Comparison of ENCODE assay signal across 11 cellular contexts in the genomic region with DNA sequence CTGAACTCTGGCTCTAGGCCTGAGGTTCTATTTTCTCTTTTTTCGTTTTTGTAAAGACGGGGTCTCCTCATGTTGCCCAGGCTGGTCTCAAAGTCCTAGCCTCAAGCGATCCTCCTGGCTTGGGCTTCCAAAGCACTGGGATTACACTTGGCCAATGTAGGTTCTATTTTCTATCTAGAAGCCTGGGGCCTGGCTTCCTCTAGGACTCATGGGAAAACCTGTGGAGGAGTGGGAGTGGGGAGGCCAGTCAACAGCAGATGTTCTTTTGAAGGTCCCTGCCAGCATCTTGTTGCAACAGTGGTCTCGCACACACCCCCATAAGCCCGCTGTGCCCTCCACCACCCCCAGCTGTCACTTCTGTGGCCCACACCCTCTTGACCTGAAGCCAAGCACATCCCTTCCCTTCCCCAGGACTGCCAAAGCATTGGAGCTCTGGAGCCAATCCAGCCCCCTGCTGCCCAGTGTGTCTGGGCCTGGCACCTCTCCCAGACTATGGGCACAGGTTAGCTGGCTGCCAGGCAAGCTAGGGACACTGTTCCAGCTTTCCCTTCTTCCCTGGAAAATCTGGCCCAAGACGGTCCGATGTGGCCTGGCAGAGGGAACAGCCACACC. TPM values are rescaled to one million over a fixed set of nuclear protein-coding genes. Genes with fewer than 3 reads are reported as not detected.
DNase-seq lines count a peak whose midpoint lies in the region; ATAC-seq and TF ChIP-seq lines count a peak whose summit lies in the region.
"Had no signal": no experiment of that assay in that cellular context is flagged by ENCODE, and none has a peak within 500 bp of the region (broad histone marks: within the 10 kb centered on the region; RNA-seq: fewer than 3 reads in every experiment).

No MANE protein-coding gene starts in this region.

- H3K36me3 Mint-ChIP-seq in MCF 10A (ENCODE audit: insufficient read depth, unreplicated experiment) (peaks cover 6% of the 10 kb centered on the region), type B pancreatic cell (no peaks in the 10 kb centered on the region)
- peaks cover 6% of the 10 kb centered on the region for H3K36me3 Mint-ChIP-seq in activated T-helper 17 cell treated with anti-CD3 and anti-CD28 coated beads, Interleukin-2, amount 50 U/mL, for 72 hours (ENCODE audit: low read depth)

- BruUV-seq in MCF 10A (replicated peaks; lab: Mats Ljungman, UMichigan), result no TSS peak
- BruUV-seq in mammary epithelial cell (replicated peaks; lab: Mats Ljungman, UMichigan), result no TSS peak
- no TSS peak for BruUV-seq in A673 (replicated peaks; lab: Mats Ljungman, UMichigan)

- in situ Hi-C loops in mammary epithelial cell (cut with MboI; ENCODE audit: low sequenced_read_pairs in 2 of 2), result no loop called here

- CTCF ChIA-PET in MCF 10A (lab: Yijun Ruan, JAX) (interaction anchor here (0.6 to 2.1 kb wide), 7 partner anchors 17 to 679 kb away, joined by 3 to 10 read pairs (median 4); partner anchors contain the start of genes ABHD11 and VPS37D), mammary epithelial cell (lab: Charles Lee; ENCODE audit: low non-redundant PET) (no interaction called here), A673 (lab: Charles Lee) (no interaction called here)

- H3K27ac Mint-ChIP-seq in MCF 10A (ENCODE audit: low read depth, unreplicated experiment), result no peak overlapping the region
- H3K27ac Mint-ChIP-seq in activated T-helper 17 cell treated with anti-CD3 and anti-CD28 coated beads, Interleukin-2, amount 50 U/mL, for 72 hours, result no peak overlapping the region
- no peak overlapping the region for H3K27ac Mint-ChIP-seq in type B pancreatic cell

- H3K4me1 ChIP-seq in mammary epithelial cell (ENCODE audit: insufficient read depth, low read length) (peaks cover 33% of the 10 kb centered on the region), A673 (ENCODE audit: insufficient read depth, low read length, poor library complexity, severe bottlenecking) (peaks cover 27% of the 10 kb centered on the region)

- H3K27me3 Mint-ChIP-seq in MCF 10A (ENCODE audit: insufficient read depth, unreplicated experiment), result no peaks in the 10 kb centered on the region
- H3K27me3 Mint-ChIP-seq in activated T-helper 17 cell treated with anti-CD3 and anti-CD28 coated beads, Interleukin-2, amount 50 U/mL, for 72 hours, result peaks cover 3% of the 10 kb centered on the region
- peaks cover 5% of the 10 kb centered on the region for H3K27me3 Mint-ChIP-seq in type B pancreatic cell

- intact Hi-C loops in MCF 10A (cut with micrococcal nuclease) (no loop called here), mammary epithelial cell (cut with micrococcal nuclease) (no loop called here), A673 (cut with micrococcal nuclease; ENCODE audit: unreplicated experiment) (no loop called here)

- H3K4me1 Mint-ChIP-seq in MCF 10A (ENCODE audit: insufficient read depth, unreplicated experiment) (peaks cover 31% of the 10 kb centered on the region), type B pancreatic cell (ENCODE audit: unreplicated experiment) (peaks cover 8% of the 10 kb centered on the region)
- peaks cover 13% of the 10 kb centered on the region for H3K4me1 Mint-ChIP-seq in activated T-helper 17 cell treated with anti-CD3 and anti-CD28 coated beads, Interleukin-2, amount 50 U/mL, for 72 hours

- POLR2A ChIA-PET in MCF 10A (lab: Yijun Ruan, JAX) (interaction anchor here (0.7 kb wide), 1 partner anchor 200 kb away, joined by 5 read pairs; the partner anchor contains the start of gene BAZ1B), A673 (lab: Charles Lee; ENCODE audit: low non-redundant PET) (no interaction called here)

- H3K9ac ChIP-seq in mammary epithelial cell (ENCODE audit: insufficient read depth, low read length), result no peak overlapping the region

- no peak overlapping the region for H2AFZ ChIP-seq in mammary epithelial cell (ENCODE audit: low read depth, low read length)
- H2AFZ ChIP-seq: PC-9 had no signal

- H3K4me3 Mint-ChIP-seq in MCF 10A (ENCODE audit: unreplicated experiment) (peak overlapping the region; percentile 57), type B pancreatic cell (peak overlapping the region; percentile 82)
- peak overlapping the region; percentile 22 for H3K4me3 Mint-ChIP-seq in activated T-helper 17 cell treated with anti-CD3 and anti-CD28 coated beads, Interleukin-2, amount 50 U/mL, for 72 hours

- no peak for ATAC-seq in activated T-helper 17 cell treated with anti-CD3 and anti-CD28 coated beads, Interleukin-2, amount 50 U/mL, for 72 hours (replicated peaks)
- no peak for ATAC-seq in GM18861 (IDR thresholded peaks at IDR 0.05; ENCODE audit: unreplicated experiment)

- TF ChIP-seq CTCF in MCF 10A (IDR thresholded peaks at IDR 0.05; ENCODE audit: unreplicated experiment), result no peak
- no peak for TF ChIP-seq CTCF in mammary epithelial cell (conservative IDR thresholded peaks at IDR 0.05 in 1 of 2, IDR thresholded peaks at IDR 0.05 in 1 of 2; ENCODE audit: extremely low read depth in 1 of 2, insufficient read depth in 1 of 2, low read depth in 1 of 2, low read length in 2 of 2)
- TF ChIP-seq CTCF in type B pancreatic cell (conservative IDR thresholded peaks at IDR 0.05), result no peak
- TF ChIP-seq CTCF in A673 (conservative IDR thresholded peaks at IDR 0.05; ENCODE audit: low read depth, low read length), result no peak

- H3K4me2 ChIP-seq in mammary epithelial cell (ENCODE audit: insufficient read depth, low read depth, low read length), result no peak overlapping the region
- H3K4me2 ChIP-seq: PC-9 had no signal

- H3K9me3 Mint-ChIP-seq in MCF 10A (ENCODE audit: unreplicated experiment), result no peaks in the 10 kb centered on the region
- H3K9me3 Mint-ChIP-seq in activated T-helper 17 cell treated with anti-CD3 and anti-CD28 coated beads, Interleukin-2, amount 50 U/mL, for 72 hours, result no peaks in the 10 kb centered on the region
- no peaks in the 10 kb centered on the region for H3K9me3 Mint-ChIP-seq in type B pancreatic cell

- dilution Hi-C loops in mammary epithelial cell (cut with HindIII; ENCODE audit: low sequenced_read_pairs), result no loop called here

- 16% methylated on average over 5 of the region's 7 CpGs for WGBS in mammary epithelial cell (ENCODE audit: low coverage, missing lambda C conversion rate)

- H3K27ac ChIP-seq in mammary epithelial cell (ENCODE audit: insufficient read depth, low read depth, low read length) (no peak overlapping the region), A673 (ENCODE audit: low read depth, low read length, poor library complexity, severe bottlenecking) (no peak overlapping the region)
- H3K27ac ChIP-seq: HL-60, PC-9 had no signal

- H3K36me3 ChIP-seq in mammary epithelial cell (ENCODE audit: insufficient read depth, low read length), result no peaks in the 10 kb centered on the region
- no peaks in the 10 kb centered on the region for H3K36me3 ChIP-seq in A673 (ENCODE audit: insufficient read depth, low read length, poor library complexity, severe bottlenecking)

- H4K20me1 ChIP-seq in mammary epithelial cell (ENCODE audit: insufficient read depth, low read length), result no peaks in the 10 kb centered on the region

- H3K27me3 ChIP-seq in mammary epithelial cell (ENCODE audit: insufficient read depth, low read length), result no peaks in the 10 kb centered on the region
- H3K27me3 ChIP-seq in A673 (replicated peaks; ENCODE audit: insufficient read depth, low read depth, low read length, poor library complexity), result no peaks in the 10 kb centered on the region

- H3K4me3 ChIP-seq in mammary epithelial cell (replicated peaks in 1 of 3; ENCODE audit: insufficient read depth in 1 of 3, low read depth in 2 of 3, low read length in 3 of 3), result no peak overlapping the region
- no peak overlapping the region for H3K4me3 ChIP-seq in A673 (ENCODE audit: low read depth, low read length, poor library complexity, severe bottlenecking)
- H3K4me3 ChIP-seq: PC-9 had no signal

- DNase-seq in MCF 10A (ENCODE audit: unreplicated experiment) (peak; percentile 94), mammary epithelial cell (no peak), medulla oblongata (ENCODE audit: extremely low spot score) (peak; percentile 83), type B pancreatic cell (ENCODE audit: extremely low spot score, unreplicated experiment) (no peak), SIG-M5 (lab: John Stamatoyannopoulos, UW) (no peak), A673 (ENCODE audit: low spot score) (no peak)
- DNase-seq: activated CD8-positive, alpha-beta memory T cell treated with anti-CD3 and anti-CD28 coated beads, Interleukin-2, amount 50 U/mL, for 48 hours had no signal

- H3K79me2 ChIP-seq in mammary epithelial cell (ENCODE audit: insufficient read depth, low read length), result peaks cover 31% of the 10 kb centered on the region

- H3K9me3 ChIP-seq in mammary epithelial cell (replicated peaks; ENCODE audit: insufficient read depth, low read length) (no peaks in the 10 kb centered on the region), A673 (ENCODE audit: low read depth, low read length, poor library complexity, severe bottlenecking) (no peaks in the 10 kb centered on the region)

RNA-seq across cellular contexts. Expression of gene STX1A, which starts 1.9 kb away (rescaled TPM):
- 21.9 and 24.2 TPM in 2 replicates for total RNA-seq in MCF 10A (2022)
- total RNA-seq in mammary epithelial cell, result 10 to 100 TPM in 1 of 2 donors, 1 to 10 TPM in 1; 6.8 to 39.7 TPM
- polyA plus RNA-seq in mammary epithelial cell, result 30.5 TPM
- polyA minus RNA-seq in mammary epithelial cell, result 30.8 TPM
- total RNA-seq in activated T-helper 17 cell treated with anti-CD3 and anti-CD28 coated beads, Interleukin-2, amount 50 U/mL, for 72 hours, result 10 to 100 TPM; 16.8 to 40.9 TPM
- total RNA-seq in type B pancreatic cell (ENCODE audit: low replicate concordance), result 27.3 and 35.1 TPM in 2 replicates
- total RNA-seq in A673 (2021), result 37.8 and 47.1 TPM in 2 replicates

RNA-seq across cellular contexts. Expression of gene ABHD11, which starts 17.3 kb away (rescaled TPM):
- total RNA-seq in MCF 10A (2022) (15.3 and 18.9 TPM in 2 replicates), mammary epithelial cell (10 to 100 TPM in 1 of 2 donors, 1 to 10 TPM in 1; 6.7 to 23.6 TPM), type B pancreatic cell (ENCODE audit: low replicate concordance) (43.9 and 104 TPM in 2 replicates), A673 (2021) (20.7 and 22.9 TPM in 2 replicates)
- 30.4 TPM for polyA plus RNA-seq in mammary epithelial cell
- 18.2 TPM for polyA minus RNA-seq in mammary epithelial cell
- 10 to 100 TPM; 11.9 to 21.2 TPM for total RNA-seq in activated T-helper 17 cell treated with anti-CD3 and anti-CD28 coated beads, Interleukin-2, amount 50 U/mL, for 72 hours

RNA-seq across cellular contexts. Expression of gene BUD23, which starts 37.9 kb away (rescaled TPM):
- total RNA-seq in MCF 10A (2022) (71.5 and 81.9 TPM in 2 replicates), mammary epithelial cell (10 to 100 TPM; 36.0 to 57.6 TPM), type B pancreatic cell (ENCODE audit: low replicate concordance) (65.8 and 68.4 TPM in 2 replicates), A673 (2021) (133 and 138 TPM in 2 replicates)
- polyA plus RNA-seq in mammary epithelial cell, result 77.9 TPM
- polyA minus RNA-seq in mammary epithelial cell, result 102 TPM
- 10 to 100 TPM; 54.6 to 82.3 TPM for total RNA-seq in activated T-helper 17 cell treated with anti-CD3 and anti-CD28 coated beads, Interleukin-2, amount 50 U/mL, for 72 hours

RNA-seq across cellular contexts. Expression of gene DNAJC30, which starts 38.1 kb away (rescaled TPM):
- total RNA-seq in MCF 10A (2022) (11.0 and 11.4 TPM in 2 replicates), mammary epithelial cell (10 to 100 TPM in 1 of 2 donors, 1 to 10 TPM in 1; 3.0 to 11.1 TPM), type B pancreatic cell (ENCODE audit: low replicate concordance) (14.7 and 15.0 TPM in 2 replicates), A673 (2021) (11.1 and 11.8 TPM in 2 replicates)
- polyA plus RNA-seq in mammary epithelial cell, result 5.7 TPM
- polyA minus RNA-seq in mammary epithelial cell, result 5.7 TPM
- 1 to 10 TPM; 5.3 to 7.6 TPM for total RNA-seq in activated T-helper 17 cell treated with anti-CD3 and anti-CD28 coated beads, Interleukin-2, amount 50 U/mL, for 72 hours

RNA-seq across cellular contexts. Expression of gene CLDN3, which starts 48.7 kb away (rescaled TPM):
- total RNA-seq in MCF 10A (2022), result not detected in 2 replicates
- under 1 TPM in 1 of 2 donors, not detected in 1; 0.83 TPM for total RNA-seq in mammary epithelial cell
- not detected for polyA plus RNA-seq in mammary epithelial cell
- not detected for polyA minus RNA-seq in mammary epithelial cell
- total RNA-seq in activated T-helper 17 cell treated with anti-CD3 and anti-CD28 coated beads, Interleukin-2, amount 50 U/mL, for 72 hours, result not detected
- total RNA-seq in type B pancreatic cell (ENCODE audit: low replicate concordance), result 13.6 and 41.7 TPM in 2 replicates
- not detected in 2 replicates for total RNA-seq in A673 (2021)

Comparison
In these comparisons a context has a peak if more than half of its experiments do, and no peak if none do; other contexts are left out.
1. DNase-seq: peak in MCF 10A (single experiment) and medulla oblongata (single experiment); none in mammary epithelial cell (single experiment), type B pancreatic cell (single experiment), SIG-M5 (single experiment) and A673 (single experiment).
2. H3K4me3 Mint-ChIP-seq: peak in every context shown above with its lines; median percentile 82 in type B pancreatic cell; 57 in MCF 10A; 22 in activated T-helper 17 cell treated with anti-CD3 and anti-CD28 coated beads, Interleukin-2, amount 50 U/mL, for 72 hours.